22 cellular contexts compared by ENCODE assay signal in genomic region chr6:142808405-142809061, GRCh38.
"Had no signal": no experiment of that assay in that cellular context is flagged by ENCODE, and none has a peak within 500 bp of the region (broad histone marks: within the 10 kb centered on the region; RNA-seq: fewer than 3 reads in every experiment).

No MANE protein-coding gene starts in this region.

- H3K27ac ChIP-seq: ascending aorta, brain microvascular endothelial cell, colonic mucosa, dorsolateral prefrontal cortex, esophagus muscularis mucosa, hepatocyte, lower lobe of right lung, ovary, prostate gland, right atrium auricular region, uterus had no signal

- H3K9me3 Mint-ChIP-seq: immature natural killer cell, natural killer cell had no signal

- H3K4me1 ChIP-seq: ascending aorta, colonic mucosa, esophagus muscularis mucosa, prostate gland, uterus had no signal

- H3K27me3 ChIP-seq: ascending aorta, brain microvascular endothelial cell, colonic mucosa, dorsolateral prefrontal cortex, esophagus muscularis mucosa, hepatocyte, ovary, right atrium auricular region, uterus had no signal

- H3K9me3 ChIP-seq: ascending aorta, colonic mucosa, esophagus muscularis mucosa, lower lobe of right lung, ovary, prostate gland, right atrium auricular region, uterus had no signal

- H2AFZ ChIP-seq: hepatocyte had no signal

- H3K4me3 Mint-ChIP-seq: activated CD4-positive, alpha-beta T cell treated with anti-CD3 and anti-CD28 coated beads for 36 hours; immature natural killer cell; natural killer cell; WTC11 had no signal

- H3K36me3 Mint-ChIP-seq: natural killer cell, WTC11 had no signal

- H3K27me3 Mint-ChIP-seq: activated CD4-positive, alpha-beta T cell treated with anti-CD3 and anti-CD28 coated beads for 36 hours had no signal

- ATAC-seq: activated CD4-positive, alpha-beta T cell treated with anti-CD3 and anti-CD28 coated beads for 36 hours; left lobe of liver; lower lobe of right lung; natural killer cell; WTC11 had no signal

- H3K4me3 ChIP-seq: ascending aorta, colonic mucosa, dorsolateral prefrontal cortex, esophagus muscularis mucosa, hepatocyte, lower lobe of right lung, ovary, prostate gland, right atrium auricular region, uterus had no signal

- FAIRE-seq: frontal cortex had no signal

- H3K36me3 ChIP-seq: ascending aorta, brain microvascular endothelial cell, colonic mucosa, esophagus muscularis mucosa, lower lobe of right lung, ovary, prostate gland, right atrium auricular region, uterus had no signal

- H3K4me2 ChIP-seq: hepatocyte had no signal

- DNase-seq: activated CD4-positive, alpha-beta T cell treated with anti-CD3 and anti-CD28 coated beads for 36 hours; activated CD4-positive, alpha-beta T cell treated with anti-CD3 and anti-CD28 coated beads, Interleukin-2, amount 50 U/mL, for 48 hours; brain microvascular endothelial cell; colonic mucosa; dorsolateral prefrontal cortex; glutamatergic neuron; immature natural killer cell; lower lobe of right lung; natural killer cell; ovary; stimulated activated CD4-positive, alpha-beta T cell treated with anti-CD3 and anti-CD28 coated beads, Interleukin-4, amount 100 ng/mL, for 4 hours; T1000; trophoblast cell; uterus had no signal

- H3K27ac Mint-ChIP-seq: immature natural killer cell, WTC11 had no signal
